Comparison of ENCODE assay signal across 1 cellular context in the genomic region with DNA sequence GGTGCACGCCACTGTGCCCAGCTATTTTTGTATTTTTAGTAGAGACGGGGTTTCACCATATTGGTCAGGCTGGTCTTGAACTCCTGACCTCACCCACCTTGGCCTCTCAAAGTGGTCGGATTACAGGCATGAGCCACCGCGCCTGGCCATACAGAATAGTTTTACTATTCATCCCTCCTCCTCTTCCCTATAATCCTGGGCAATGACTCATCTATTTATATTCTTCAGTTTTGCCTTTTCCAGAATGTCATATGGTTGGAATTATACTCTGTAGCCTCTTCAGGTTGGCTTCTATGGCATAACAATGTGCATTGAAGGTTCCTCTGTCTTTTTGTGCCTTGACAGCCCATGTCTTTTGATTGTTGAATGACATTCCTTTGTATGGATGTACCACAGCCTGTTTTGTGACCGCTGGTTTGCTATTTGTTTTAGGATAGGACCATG.
TF ChIP-seq lines count a peak whose summit lies in the region.

No MANE protein-coding gene starts in this region.

TF ChIP-seq in HEK293, 187 proteins besides CTCF, POLR2A, EP300 and RAD21 (continued from another document):
- TF ChIP-seq, protein P1, sequence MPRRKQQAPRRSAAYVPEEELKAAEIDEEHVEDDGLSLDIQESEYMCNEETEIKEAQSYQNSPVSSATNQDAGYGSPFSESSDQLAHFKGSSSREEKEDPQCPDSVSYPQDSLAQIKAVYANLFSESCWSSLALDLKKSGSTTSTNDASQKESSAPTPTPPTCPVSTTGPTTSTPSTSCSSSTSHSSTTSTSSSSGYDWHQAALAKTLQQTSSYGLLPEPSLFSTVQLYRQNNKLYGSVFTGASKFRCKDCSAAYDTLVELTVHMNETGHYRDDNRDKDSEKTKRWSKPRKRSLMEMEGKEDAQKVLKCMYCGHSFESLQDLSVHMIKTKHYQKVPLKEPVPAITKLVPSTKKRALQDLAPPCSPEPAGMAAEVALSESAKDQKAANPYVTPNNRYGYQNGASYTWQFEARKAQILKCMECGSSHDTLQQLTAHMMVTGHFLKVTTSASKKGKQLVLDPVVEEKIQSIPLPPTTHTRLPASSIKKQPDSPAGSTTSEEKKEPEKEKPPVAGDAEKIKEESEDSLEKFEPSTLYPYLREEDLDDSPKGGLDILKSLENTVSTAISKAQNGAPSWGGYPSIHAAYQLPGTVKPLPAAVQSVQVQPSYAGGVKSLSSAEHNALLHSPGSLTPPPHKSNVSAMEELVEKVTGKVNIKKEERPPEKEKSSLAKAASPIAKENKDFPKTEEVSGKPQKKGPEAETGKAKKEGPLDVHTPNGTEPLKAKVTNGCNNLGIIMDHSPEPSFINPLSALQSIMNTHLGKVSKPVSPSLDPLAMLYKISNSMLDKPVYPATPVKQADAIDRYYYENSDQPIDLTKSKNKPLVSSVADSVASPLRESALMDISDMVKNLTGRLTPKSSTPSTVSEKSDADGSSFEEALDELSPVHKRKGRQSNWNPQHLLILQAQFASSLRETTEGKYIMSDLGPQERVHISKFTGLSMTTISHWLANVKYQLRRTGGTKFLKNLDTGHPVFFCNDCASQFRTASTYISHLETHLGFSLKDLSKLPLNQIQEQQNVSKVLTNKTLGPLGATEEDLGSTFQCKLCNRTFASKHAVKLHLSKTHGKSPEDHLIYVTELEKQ (tag by site-specific recombination; IDR thresholded peaks at IDR 0.05; ENCODE audit: borderline replicate concordance) = 0 out of 2 replicates have a peak, but pooled peaks have one; percentile 6
